ENCODE assay signal across 12 cellular contexts in genomic region chr19:5137571-5138124, GRCh38.
DNase-seq lines count a peak whose midpoint lies in the region; ATAC-seq and TF ChIP-seq lines count a peak whose summit lies in the region.
"Had no signal": no experiment of that assay in that cellular context is flagged by ENCODE, and none has a peak within 500 bp of the region (broad histone marks: within the 10 kb centered on the region; RNA-seq: fewer than 3 reads in every experiment).

No MANE protein-coding gene starts in this region.

- TF ChIP-seq CTCF in AG09319 (IDR thresholded peaks at IDR 0.05; ENCODE audit: low read depth, low read length) (peak; percentile 3), GM12874 (IDR thresholded peaks at IDR 0.05; ENCODE audit: insufficient read depth, low read depth, low read length) (peak; percentile 32; the same call in 1 of the 2 replicates), VCaP (conservative IDR thresholded peaks at IDR 0.05) (0 out of 2 replicates have a peak, but pooled peaks have one; percentile 16), testis (IDR thresholded peaks at IDR 0.05) (peak in 1 of 3 experiments; percentile 2)

- H3K9me3 ChIP-seq in testis, result no peaks in the 10 kb centered on the region
- H3K9me3 ChIP-seq: upper lobe of left lung had no signal

- H3K9me3 Mint-ChIP-seq in activated naive CD4-positive, alpha-beta T cell treated with anti-CD3 and anti-CD28 coated beads, Interleukin-2, amount 50 U/mL, for 72 hours, result no peaks in the 10 kb centered on the region

- no peak overlapping the region for H3K4me3 ChIP-seq in testis
- H3K4me3 ChIP-seq: upper lobe of left lung had no signal

- 80 to 94% methylated on average over 7 to 27 of the region's 29 CpGs for WGBS in testis, 2 donors

- intact Hi-C loops in testis (cut with DNase I; ENCODE audit: low total_unique reads), result no loop called here

- peak overlapping the region in 1 of 2 donors; percentile 72 for H3K27ac Mint-ChIP-seq in activated naive CD4-positive, alpha-beta T cell treated with anti-CD3 and anti-CD28 coated beads, Interleukin-2, amount 50 U/mL, for 72 hours
- H3K27ac Mint-ChIP-seq: activated naive CD8-positive, alpha-beta T cell treated with anti-CD3 and anti-CD28 coated beads, Interleukin-2, amount 10 ng/mL, durations not matched to agents 7 days and 5 days had no signal

- no peaks in the 10 kb centered on the region for H3K36me3 ChIP-seq in testis (ENCODE audit: low read depth, missing control alignments)

- no peaks in the 10 kb centered on the region for H3K27me3 ChIP-seq in testis
- H3K27me3 ChIP-seq: upper lobe of left lung had no signal

- no peak for TF ChIP-seq POLR2A in testis (IDR thresholded peaks at IDR 0.05)

- no peak overlapping the region for H3K27ac ChIP-seq in VCaP
- H3K27ac ChIP-seq in testis, result no peak overlapping the region
- H3K27ac ChIP-seq: upper lobe of left lung had no signal

- peaks cover 12% of the 10 kb centered on the region for H3K4me1 ChIP-seq in testis

- DNase-seq in AG09319 (ENCODE audit: extremely low read depth, low read depth) (no peak), iPS-NIHi11 (ENCODE audit: low spot score) (peak; percentile 90), testis (no peak)
- DNase-seq in activated naive CD4-positive, alpha-beta T cell treated with anti-CD3 and anti-CD28 coated beads, Interleukin-2, amount 50 U/mL, for 72 hours (ENCODE audit: low spot score in 2 of 2), result no peak
- no peak for DNase-seq in activated CD8-positive, alpha-beta memory T cell treated with anti-CD3 and anti-CD28 coated beads for 24 hours
- DNase-seq: activated naive CD8-positive, alpha-beta T cell treated with anti-CD3 and anti-CD28 coated beads, Interleukin-2, amount 10 ng/mL, durations not matched to agents 7 days and 5 days; erythroblast; NCI-H1105 had no signal

- no peak for ATAC-seq in GM21737 (IDR thresholded peaks at IDR 0.05; ENCODE audit: unreplicated experiment)
- ATAC-seq in activated naive CD4-positive, alpha-beta T cell treated with anti-CD3 and anti-CD28 coated beads, Interleukin-2, amount 50 U/mL, for 72 hours, result no peak

- peaks cover 6 to 21% of the 10 kb centered on the region in 2 donors for H3K36me3 Mint-ChIP-seq in activated naive CD4-positive, alpha-beta T cell treated with anti-CD3 and anti-CD28 coated beads, Interleukin-2, amount 50 U/mL, for 72 hours
